In genomic region chr2:231181848-231182247, GRCh38 we compare ENCODE assay signal across 1 cellular context.
TF ChIP-seq lines count a peak whose summit lies in the region.

No MANE protein-coding gene starts in this region.

TF ChIP-seq in H1, 55 proteins besides CTCF, POLR2A, EP300 and RAD21:
- TF ChIP-seq CBX5 (IDR thresholded peaks at IDR 0.05; ENCODE audit: low read depth, low read length), result no peak
- no peak for TF ChIP-seq FOSL1 (IDR thresholded peaks at IDR 0.05; ENCODE audit: insufficient read depth, low read depth, low read length)
- no peak for TF ChIP-seq CEBPB (IDR thresholded peaks at IDR 0.05; ENCODE audit: low read depth, low read length)
- TF ChIP-seq HDAC2 (IDR thresholded peaks at IDR 0.05; ENCODE audit: borderline replicate concordance in 1 of 2, low read depth in 2 of 2, low read length in 2 of 2), result no peak
- no peak for TF ChIP-seq RBBP5 (IDR thresholded peaks at IDR 0.05; ENCODE audit: borderline replicate concordance, low read depth, low read length)
- no peak for TF ChIP-seq BCL11A (IDR thresholded peaks at IDR 0.05; ENCODE audit: low read depth in 2 of 2, low read length in 2 of 2)
- TF ChIP-seq SP4 (IDR thresholded peaks at IDR 0.05; ENCODE audit: low read length), result no peak
- no peak for TF ChIP-seq NRF1 (IDR thresholded peaks at IDR 0.05; ENCODE audit: low read depth, low read length)
- TF ChIP-seq EZH2 (IDR thresholded peaks at IDR 0.05; ENCODE audit: low read depth, low read length, severe bottlenecking), result no peak
- no peak for TF ChIP-seq TCF12 (IDR thresholded peaks at IDR 0.05; ENCODE audit: low read depth, low read length)
- no peak for TF ChIP-seq CTBP2 (IDR thresholded peaks at IDR 0.05; ENCODE audit: borderline replicate concordance, insufficient read depth, insufficient read length, low read length)
- no peak for TF ChIP-seq USF2 (IDR thresholded peaks at IDR 0.05; ENCODE audit: low read length)
- TF ChIP-seq ASH2L (IDR thresholded peaks at IDR 0.05; ENCODE audit: low read length), result no peak
- TF ChIP-seq SP2 (IDR thresholded peaks at IDR 0.05; ENCODE audit: low read length), result no peak
- TF ChIP-seq CHD7 (IDR thresholded peaks at IDR 0.05; ENCODE audit: insufficient replicate concordance, low read length), result no peak
- no peak for TF ChIP-seq GABPA (IDR thresholded peaks at IDR 0.05; ENCODE audit: borderline replicate concordance, insufficient read depth, low read length)
- no peak for TF ChIP-seq BRCA1 (IDR thresholded peaks at IDR 0.05; ENCODE audit: low read depth, low read length)
